ENCODE assay signal across 1 cellular context in genomic region chr22:26718905-26719304, GRCh38.
TF ChIP-seq lines count a peak whose summit lies in the region.

No MANE protein-coding gene starts in this region.

TF ChIP-seq in WTC11, 78 proteins besides CTCF, POLR2A, EP300 and RAD21 (continued from another document):
- TF ChIP-seq, protein P1, sequence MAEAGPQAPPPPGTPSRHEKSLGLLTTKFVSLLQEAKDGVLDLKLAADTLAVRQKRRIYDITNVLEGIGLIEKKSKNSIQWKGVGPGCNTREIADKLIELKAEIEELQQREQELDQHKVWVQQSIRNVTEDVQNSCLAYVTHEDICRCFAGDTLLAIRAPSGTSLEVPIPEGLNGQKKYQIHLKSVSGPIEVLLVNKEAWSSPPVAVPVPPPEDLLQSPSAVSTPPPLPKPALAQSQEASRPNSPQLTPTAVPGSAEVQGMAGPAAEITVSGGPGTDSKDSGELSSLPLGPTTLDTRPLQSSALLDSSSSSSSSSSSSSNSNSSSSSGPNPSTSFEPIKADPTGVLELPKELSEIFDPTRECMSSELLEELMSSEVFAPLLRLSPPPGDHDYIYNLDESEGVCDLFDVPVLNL (CRISPR knock-in tag; IDR thresholded peaks at IDR 0.05; ENCODE audit: borderline replicate concordance, low read depth): no peak
- no peak for TF ChIP-seq HMGA2 (CRISPR knock-in tag; IDR thresholded peaks at IDR 0.05)
- no peak for TF ChIP-seq ZNF396 (CRISPR knock-in tag; IDR thresholded peaks at IDR 0.05; ENCODE audit: borderline replicate concordance)
- no peak for TF ChIP-seq ZNF121 (CRISPR knock-in tag; IDR thresholded peaks at IDR 0.05)
- no peak for TF ChIP-seq FOXP1 (CRISPR knock-in tag; IDR thresholded peaks at IDR 0.05; ENCODE audit: borderline replicate concordance)
- no peak for TF ChIP-seq AR (CRISPR knock-in tag; IDR thresholded peaks at IDR 0.05)
